ENCODE assay signal across 21 cellular contexts in genomic region chr2:73913414-73914054, GRCh38. TPM values are rescaled to one million over a fixed set of nuclear protein-coding genes. Genes with fewer than 3 reads are reported as not detected.
DNase-seq lines count a peak whose midpoint lies in the region; ATAC-seq, FAIRE-seq and TF ChIP-seq lines count a peak whose summit lies in the region.
"Had no signal": no experiment of that assay in that cellular context is flagged by ENCODE, and none has a peak within 500 bp of the region (broad histone marks: within the 10 kb centered on the region; RNA-seq: fewer than 3 reads in every experiment).

No MANE protein-coding gene starts in this region.

- H3K9ac ChIP-seq in K562 (ENCODE audit: insufficient read depth in 1 of 2, low read depth in 2 of 2, low read length in 2 of 2): no peak overlapping the region; a peak in 1 of 4 replicates
- H3K9ac ChIP-seq in neuronal stem cell (ENCODE audit: low read depth, low read length, poor library complexity): peak overlapping the region; percentile 44

- H2BK12ac ChIP-seq in neuronal stem cell (ENCODE audit: low read length): no peak overlapping the region

- FAIRE-seq in K562 (lab: Jason Lieb, UNC): no peak
- FAIRE-seq: GM12878, GM18507 had no signal

- peak overlapping the region; percentile 76 for H3K23ac ChIP-seq in neuronal stem cell (ENCODE audit: low read depth, low read length, poor library complexity)

- H3K79me2 ChIP-seq in K562 (ENCODE audit: control insufficient read depth, insufficient read depth, low read length): no peaks in the 10 kb centered on the region

- TF ChIP-seq POLR2A in K562 (conservative IDR thresholded peaks at IDR 0.05) (no peak), esophagus muscularis mucosa (IDR thresholded peaks at IDR 0.05; ENCODE audit: low read depth) (no peak), stomach (IDR thresholded peaks at IDR 0.05) (no peak), spleen (IDR thresholded peaks at IDR 0.05) (no peak), upper lobe of left lung (IDR thresholded peaks at IDR 0.05) (no peak)

- peak overlapping the region; percentile 49 for H2BK15ac ChIP-seq in neuronal stem cell (ENCODE audit: low read length)

- H3K36me3 ChIP-seq in K562 (ENCODE audit: control insufficient read depth, insufficient read depth, low read length) (no peaks in the 10 kb centered on the region), esophagus muscularis mucosa (peaks cover 0 to 92% (median 65%) of the 10 kb centered on the region in 4 donors), neuronal stem cell (replicated peaks in 1 of 2; ENCODE audit: control insufficient read depth in 2 of 2, insufficient read depth in 2 of 2, low read length in 2 of 2) (no peaks in the 10 kb centered on the region), stomach (peaks cover 0 to 85% (median 18%) of the 10 kb centered on the region in 4 donors), spleen (no peaks in the 10 kb centered on the region), upper lobe of left lung (no peaks in the 10 kb centered on the region)
- H3K36me3 ChIP-seq: BE2C had no signal

- no peaks in the 10 kb centered on the region for H3K79me1 ChIP-seq in neuronal stem cell (ENCODE audit: low read depth, low read length)

- WGBS in K562 (ENCODE audit: insufficient coverage, low coverage, missing lambda C conversion rate): 60% methylated on average over 7 of the region's 8 CpGs
- WGBS in esophagus muscularis mucosa: 63% methylated on average over 8 of the region's 8 CpGs
- no CpG with 5 or more reads among the region's 8 CpGs for WGBS in neuronal stem cell (ENCODE audit: extremely low coverage in 2 of 2, insufficient read length in 2 of 2, insufficient replicate concordance in 1 of 2), 2 donors
- WGBS in stomach, 5 donors: 85 to 95% (median 91%) methylated on average over 8 of the region's 8 CpGs
- WGBS in spleen, 5 donors: 93 to 94% (median 94%) methylated on average over 7 to 8 of the region's 8 CpGs
- 89 to 94% methylated on average over 8 of the region's 8 CpGs for WGBS in upper lobe of left lung, 2 donors

- TF ChIP-seq CTCF in K562 (IDR thresholded peaks at IDR 0.05 in 2 of 3, conservative IDR thresholded peaks at IDR 0.05 in 1 of 3; ENCODE audit: insufficient read depth in 2 of 3, low read depth in 1 of 3, low read length in 3 of 3) (no peak), esophagus muscularis mucosa (IDR thresholded peaks at IDR 0.05) (no peak), stomach (IDR thresholded peaks at IDR 0.05) (no peak), spleen (IDR thresholded peaks at IDR 0.05 in 8 of 11, conservative IDR thresholded peaks at IDR 0.05 in 3 of 11) (no peak), upper lobe of left lung (IDR thresholded peaks at IDR 0.05) (no peak)

- DNase-seq in K562 (ENCODE audit: extremely low read depth in 1 of 4, low spot score in 3 of 4) (no peak), esophagus muscularis mucosa (ENCODE audit: extremely low spot score) (no peak), neuronal stem cell (ENCODE audit: low spot score) (no peak), stomach (no peak), spleen (no peak), AML-193 (lab: John Stamatoyannopoulos, UW) (no peak), upper lobe of left lung (no peak), hippocampal formation (lab: John Stamatoyannopoulos, UW) (no peak)
- DNase-seq: ACHN; BE2C; CD4-positive, alpha-beta memory T cell; DMS79; HCEC 1CT; HFFc6 had no signal

- H3K9me1 ChIP-seq in K562 (ENCODE audit: control insufficient read depth, insufficient read depth, low read length): no peaks in the 10 kb centered on the region

- TF ChIP-seq EP300 in K562 (IDR thresholded peaks at IDR 0.05; ENCODE audit: low read length) (no peak), esophagus muscularis mucosa (IDR thresholded peaks at IDR 0.05) (no peak), stomach (IDR thresholded peaks at IDR 0.05) (no peak), upper lobe of left lung (IDR thresholded peaks at IDR 0.05) (no peak)

- no peaks in the 10 kb centered on the region for H3K9me3 ChIP-seq in K562 (replicated peaks; ENCODE audit: control insufficient read depth, insufficient read depth, low read depth, low read length)
- H3K9me3 ChIP-seq in esophagus muscularis mucosa: no peaks in the 10 kb centered on the region
- H3K9me3 ChIP-seq in neuronal stem cell (replicated peaks in 1 of 2; ENCODE audit: control insufficient read depth in 2 of 2, insufficient read depth in 1 of 2, low read depth in 1 of 2, low read length in 2 of 2): no peaks in the 10 kb centered on the region
- H3K9me3 ChIP-seq in stomach: no peaks in the 10 kb centered on the region
- no peaks in the 10 kb centered on the region for H3K9me3 ChIP-seq in spleen
- H3K9me3 ChIP-seq in upper lobe of left lung: no peaks in the 10 kb centered on the region
- H3K9me3 ChIP-seq: BE2C had no signal

- POLR2A ChIA-PET in K562 (lab: Yijun Ruan, JAX): no interaction called here

- ATAC-seq in K562 (peak; percentile 39; the same call in 2 of the 3 replicates), upper lobe of left lung (ENCODE audit: low FRiP score in 2 of 2) (no peak)
- ATAC-seq: GM12878 had no signal

- no peaks in the 10 kb centered on the region for H4K20me1 ChIP-seq in K562 (replicated peaks; ENCODE audit: control insufficient read depth, insufficient read depth, low read length)

- peak overlapping the region; percentile 28 for H2BK120ac ChIP-seq in neuronal stem cell (ENCODE audit: low read depth, low read length)

- H3K27ac ChIP-seq in K562 (ENCODE audit: extremely low read depth, low read depth, low read length) (no peak overlapping the region), esophagus muscularis mucosa (replicated peaks in 1 of 4) (peak overlapping the region; percentile 10 to 67 (median 64)), neuronal stem cell (replicated peaks; ENCODE audit: low read length) (no peak overlapping the region), stomach (peak overlapping the region in 3 of 5 donors; percentile 15 to 48 (median 40)), spleen (no peak overlapping the region), upper lobe of left lung (no peak overlapping the region)
- H3K27ac ChIP-seq: C4-2B had no signal

- no peak overlapping the region for H3K4me2 ChIP-seq in K562 (ENCODE audit: insufficient read depth, low read length)
- no peak overlapping the region for H3K4me2 ChIP-seq in neuronal stem cell (ENCODE audit: insufficient read depth, low read length, poor library complexity, severe bottlenecking)

- intact Hi-C loops in K562 (cut with micrococcal nuclease) (no loop called here), esophagus muscularis mucosa (cut with DNase I) (no loop called here), stomach (cut with DNase I; ENCODE audit: low total_unique reads) (no loop called here), spleen (cut with DNase I; ENCODE audit: low total_unique reads) (no loop called here)

- TF ChIP-seq RAD21 in K562 (CRISPR knock-in tag; conservative IDR thresholded peaks at IDR 0.05 in 1 of 2, IDR thresholded peaks at IDR 0.05 in 1 of 2): no peak

- H4K8ac ChIP-seq in neuronal stem cell (ENCODE audit: low read depth, low read length): no peak overlapping the region

- CTCF ChIA-PET in K562 (lab: Yijun Ruan, JAX; ENCODE audit: low intra/inter-chr PET ratio): no interaction called here

- H3K27me3 ChIP-seq in K562 (ENCODE audit: control insufficient read depth in 2 of 2, insufficient read depth in 2 of 2, low read length in 2 of 2) (no peaks in the 10 kb centered on the region), esophagus muscularis mucosa (no peaks in the 10 kb centered on the region), neuronal stem cell (ENCODE audit: control insufficient read depth in 3 of 3, insufficient read depth in 3 of 3, low read depth in 1 of 3, low read length in 3 of 3) (no peaks in the 10 kb centered on the region), stomach (no peaks in the 10 kb centered on the region), spleen (replicated peaks in 1 of 7) (no peaks in the 10 kb centered on the region), upper lobe of left lung (no peaks in the 10 kb centered on the region)
- H3K27me3 ChIP-seq: BE2C had no signal

- BruUV-seq in K562 (replicated peaks; lab: Mats Ljungman, UMichigan): no TSS peak

- H2AK5ac ChIP-seq in neuronal stem cell (ENCODE audit: low read depth, low read length): no peak overlapping the region

- no peak overlapping the region for H3K18ac ChIP-seq in neuronal stem cell (ENCODE audit: low read length)

- no peak overlapping the region for H4K91ac ChIP-seq in neuronal stem cell (ENCODE audit: low read depth, low read length, poor library complexity)

- in situ Hi-C loops in K562 (cut with MboI): no loop called here

- no peak overlapping the region for H3K14ac ChIP-seq in neuronal stem cell (ENCODE audit: low read length)

- no peak overlapping the region for H3K4ac ChIP-seq in neuronal stem cell (ENCODE audit: low read length)

- no peaks in the 10 kb centered on the region for H3K4me1 ChIP-seq in K562 (replicated peaks in 1 of 2; ENCODE audit: control insufficient read depth in 2 of 2, insufficient read depth in 2 of 2, low read length in 2 of 2)
- H3K4me1 ChIP-seq in esophagus muscularis mucosa: peaks cover 0 to 13% (median 6%) of the 10 kb centered on the region in 4 donors
- no peaks in the 10 kb centered on the region for H3K4me1 ChIP-seq in neuronal stem cell (ENCODE audit: control insufficient read depth in 2 of 2, insufficient read depth in 1 of 2, low read depth in 1 of 2, low read length in 2 of 2)
- no peaks in the 10 kb centered on the region for H3K4me1 ChIP-seq in stomach
- H3K4me1 ChIP-seq in spleen: no peaks in the 10 kb centered on the region
- H3K4me1 ChIP-seq in upper lobe of left lung: no peaks in the 10 kb centered on the region
- H3K4me1 ChIP-seq: BE2C had no signal

- no peak overlapping the region for H2BK5ac ChIP-seq in neuronal stem cell (ENCODE audit: low read length)

- H2AFZ ChIP-seq in K562 (ENCODE audit: low read depth, low read length): no peak overlapping the region
- no peak overlapping the region for H2AFZ ChIP-seq in neuronal stem cell (ENCODE audit: low read length)

- H3K4me3 ChIP-seq in K562 (no peak overlapping the region), esophagus muscularis mucosa (no peak overlapping the region), neuronal stem cell (ENCODE audit: low read length in 2 of 2) (no peak overlapping the region), stomach (no peak overlapping the region), spleen (no peak overlapping the region), upper lobe of left lung (no peak overlapping the region)
- H3K4me3 ChIP-seq: GM12878 had no signal

RNA-seq across cellular contexts. Expression of gene DGUOK, which starts 13.1 kb away (rescaled TPM):
- total RNA-seq in K562 (2011; cell fraction: chromatin; rRNA removed; ENCODE audit: low replicate concordance): 33.8 and 38.3 TPM in 2 replicates
- total RNA-seq in K562 (2011; cell fraction: nucleolus; rRNA removed): 33.5 and 37.1 TPM in 2 replicates
- total RNA-seq in K562 (2011; cell fraction: nucleoplasm; rRNA removed): 36.7 and 58.4 TPM in 2 replicates
- total RNA-seq in K562 (2014; rRNA removed): 67.0 and 68.4 TPM in 2 replicates
- total RNA-seq in K562 (2014; rRNA removed; fragmentation: Illumina TruSeq; extraction: Trizol): 79.0 and 87.6 TPM in 2 replicates
- 83.4 and 91.1 TPM in 2 replicates for total RNA-seq in K562 (2015; rRNA removed; fragmentation: Illumina TruSeq; extraction: Trizol)
- 91.7 and 92.5 TPM in 2 replicates for total RNA-seq in K562 (2021)
- 129 and 170 TPM in 2 replicates for polyA plus RNA-seq in K562 (2011; rRNA removed)
- polyA plus RNA-seq in K562 (2011; cell fraction: cytosol; rRNA removed): 125 and 156 TPM in 2 replicates
- 64.6 and 74.4 TPM in 2 replicates for polyA plus RNA-seq in K562 (2011; cell fraction: nucleus; rRNA removed)
- 79.1 and 122 TPM in 2 replicates for polyA plus RNA-seq in K562 (2012)
- polyA plus RNA-seq in K562 (2014; fragmentation: Illumina TruSeq; extraction: Trizol): 139 and 147 TPM in 2 replicates
- 100 to 1,000 TPM; 258 to 288 TPM for polyA plus RNA-seq in K562 (2014; fragmentation: Nextera tagmentation; extraction: Ambion mirVana)
- 126 and 140 TPM in 2 replicates for polyA plus RNA-seq in K562 (2014; rRNA removed)
- polyA minus RNA-seq in K562 (2011; rRNA and poly(A)+ RNA removed): 33.3 and 40.1 TPM in 2 replicates
- polyA minus RNA-seq in K562 (2011; cell fraction: cytosol; rRNA and poly(A)+ RNA removed): 25.8 and 39.5 TPM in 2 replicates
- 28.5 and 30.0 TPM in 2 replicates for polyA minus RNA-seq in K562 (2011; cell fraction: nucleus; rRNA and poly(A)+ RNA removed)
- 10 to 100 TPM; 31.6 to 50.7 (median 36.6) TPM for total RNA-seq in esophagus muscularis mucosa
- 175 TPM for polyA plus RNA-seq in neuronal stem cell (2013, experiment 1 of 2)
- 176 TPM for polyA plus RNA-seq in neuronal stem cell (2013, experiment 2 of 2)
- 10 to 100 TPM in 2 of 5 donors, 1 to 10 TPM in 2, not detected in 1; 1.7 to 33.8 (median 14.1) TPM for total RNA-seq in stomach
- polyA plus RNA-seq in stomach: 10 to 100 TPM; 68.7 to 91.3 (median 84.9) TPM
- total RNA-seq in spleen: 10 to 100 TPM; 41.3 to 85.4 (median 52.0) TPM
- 100 to 1,000 TPM in 2 of 3 donors, 10 to 100 TPM in 1; 92.0 to 120 (median 103) TPM for polyA plus RNA-seq in spleen
- 10 to 100 TPM; 25.1 to 38.5 (median 34.9) TPM for total RNA-seq in upper lobe of left lung

RNA-seq across cellular contexts. Expression of gene ACTG2, which starts 20.7 kb away (rescaled TPM):
- not detected in 2 replicates for total RNA-seq in K562 (2011; cell fraction: chromatin; rRNA removed; ENCODE audit: low replicate concordance)
- not detected in 2 replicates for total RNA-seq in K562 (2011; cell fraction: nucleolus; rRNA removed)
- not detected in 2 replicates for total RNA-seq in K562 (2011; cell fraction: nucleoplasm; rRNA removed)
- total RNA-seq in K562 (2014; rRNA removed): not detected in 2 replicates
- total RNA-seq in K562 (2014; rRNA removed; fragmentation: Illumina TruSeq; extraction: Trizol): not detected in 2 replicates
- not detected in 2 replicates for total RNA-seq in K562 (2015; rRNA removed; fragmentation: Illumina TruSeq; extraction: Trizol)
- 0.60 and 0.67 TPM in 2 replicates for total RNA-seq in K562 (2021)
- polyA plus RNA-seq in K562 (2011; rRNA removed): not detected in 2 replicates
- polyA plus RNA-seq in K562 (2011; cell fraction: cytosol; rRNA removed): not detected in 2 replicates
- not detected in 2 replicates for polyA plus RNA-seq in K562 (2011; cell fraction: nucleus; rRNA removed)
- 0.22 and 0.39 TPM in 2 replicates for polyA plus RNA-seq in K562 (2012)
- polyA plus RNA-seq in K562 (2014; fragmentation: Illumina TruSeq; extraction: Trizol): not detected in 2 replicates
- under 1 TPM in 1 of 2 experiments, not detected in 1; 0.06 TPM for polyA plus RNA-seq in K562 (2014; fragmentation: Nextera tagmentation; extraction: Ambion mirVana)
- not detected in 2 replicates for polyA plus RNA-seq in K562 (2014; rRNA removed)
- not detected in 2 replicates for polyA minus RNA-seq in K562 (2011; rRNA and poly(A)+ RNA removed)
- polyA minus RNA-seq in K562 (2011; cell fraction: cytosol; rRNA and poly(A)+ RNA removed): not detected in 2 replicates
- not detected in 2 replicates for polyA minus RNA-seq in K562 (2011; cell fraction: nucleus; rRNA and poly(A)+ RNA removed)
- total RNA-seq in esophagus muscularis mucosa: 1,000 to 10,000 TPM; 4,013 to 8,538 (median 5,633) TPM
- 0.77 TPM for polyA plus RNA-seq in neuronal stem cell (2013, experiment 1 of 2)
- 0.73 TPM for polyA plus RNA-seq in neuronal stem cell (2013, experiment 2 of 2)
- total RNA-seq in stomach: 1,000 to 10,000 TPM in 2 of 5 donors, 100 to 1,000 TPM in 3; 444 to 2,977 (median 978) TPM
- 1,000 to 10,000 TPM in 1 of 3 donors, 100 to 1,000 TPM in 2; 143 to 1,485 (median 206) TPM for polyA plus RNA-seq in stomach
- 10 to 100 TPM in 1 of 7 donors, 1 to 10 TPM in 4, under 1 TPM in 2; 0.60 to 17.6 (median 3.1) TPM for total RNA-seq in spleen
- polyA plus RNA-seq in spleen: 10 to 100 TPM in 1 of 3 donors, 1 to 10 TPM in 2; 3.8 to 10.9 (median 5.0) TPM
- total RNA-seq in upper lobe of left lung: 10 to 100 TPM; 10.8 to 65.3 (median 27.2) TPM
- total RNA-seq: A172; CD4-positive, alpha-beta memory T cell; G401; H4; HT1080 had no signal
- polyA plus RNA-seq: CD4-positive, alpha-beta memory T cell had no signal

Comparison
In these comparisons a context has a peak if more than half of its experiments do, and no peak if none do; other contexts are left out.
1. H3K27ac ChIP-seq: peak in esophagus muscularis mucosa (4 of 4) and stomach (3 of 5); none in K562 (single experiment), neuronal stem cell (single experiment), spleen (0 of 8) and upper lobe of left lung (0 of 4).
2. RNA of gene ACTG2, which starts 20.7 kb away (total RNA-seq): 4,013 to 8,538 TPM in esophagus muscularis mucosa and 444 to 2,977 TPM in stomach; 10.8 to 65.3 TPM in upper lobe of left lung, 0.60 to 17.6 TPM in spleen and 0.60 to 0.67 TPM in K562; every median in the first group is over 4 times any median in the second.